ENCODE assay signal across 20 cellular contexts in the genomic region with DNA sequence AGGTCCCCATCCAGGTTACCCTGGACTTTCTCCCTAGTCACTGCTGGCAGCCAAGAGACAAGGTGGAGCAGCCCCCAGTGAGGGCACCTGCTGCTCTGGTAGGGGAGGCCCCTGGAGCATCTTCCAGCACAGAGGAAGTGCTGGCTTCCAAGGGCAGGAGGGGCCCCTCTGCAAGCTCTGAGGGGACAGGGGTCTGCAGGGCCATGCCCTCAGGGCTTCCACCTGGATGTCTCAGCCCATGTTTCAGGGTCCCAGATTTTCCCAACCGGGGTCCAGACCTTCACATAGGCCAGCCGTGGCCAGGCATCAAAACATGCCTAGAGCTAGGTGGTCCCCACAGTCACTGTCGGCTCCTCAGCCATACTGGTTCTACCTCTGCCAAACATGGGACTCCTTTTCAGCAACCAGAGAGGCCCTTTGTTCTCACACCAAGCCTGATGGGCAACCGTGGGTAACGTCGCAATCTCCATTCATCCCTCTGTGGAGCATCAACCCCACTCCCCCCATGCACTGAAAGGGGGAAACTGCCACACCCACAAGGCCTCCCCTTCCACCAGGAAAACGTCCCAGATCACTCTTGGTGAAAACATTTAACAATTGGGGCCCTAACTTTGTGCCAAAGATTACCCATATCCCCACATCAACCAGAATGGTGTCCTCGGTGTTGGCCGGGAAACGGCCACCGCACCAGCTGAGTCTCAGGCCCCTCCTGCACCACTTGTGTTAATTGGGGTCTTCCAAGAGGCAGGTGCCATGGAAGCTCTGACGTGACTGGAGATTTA. TPM values are rescaled to one million over a fixed set of nuclear protein-coding genes. Genes with fewer than 3 reads are reported as not detected.
DNase-seq lines count a peak whose midpoint lies in the region; ATAC-seq, FAIRE-seq and TF ChIP-seq lines count a peak whose summit lies in the region.
"Had no signal": no experiment of that assay in that cellular context is flagged by ENCODE, and none has a peak within 500 bp of the region (broad histone marks: within the 10 kb centered on the region; RNA-seq: fewer than 3 reads in every experiment).

No MANE protein-coding gene starts in this region.

- H3K4me1 ChIP-seq in left ventricle myocardium inferior (peaks cover 59% of the 10 kb centered on the region), ascending aorta (peaks cover 21 to 27% of the 10 kb centered on the region in 2 donors)
- H3K4me1 ChIP-seq: adrenal gland, BE2C, colonic mucosa, lower lobe of right lung had no signal

- DNase-seq in left ventricle myocardium inferior (no peak), left ventricle myocardium superior (no peak), ascending aorta (ENCODE audit: low spot score in 2 of 2) (peak in 1 of 2 donors; percentile 58), urothelium cell line (ENCODE audit: low spot score) (peak; percentile 1), NCI-H748 (lab: John Stamatoyannopoulos, UW; ENCODE audit: unreplicated experiment) (no peak), NCI-H510A (lab: John Stamatoyannopoulos, UW) (no peak), AG08396 (ENCODE audit: low spot score) (no peak)
- no peak for DNase-seq in naive thymus-derived CD8-positive, alpha-beta T cell
- DNase-seq: activated CD4-positive, alpha-beta T cell treated with anti-CD3 and anti-CD28 coated beads, Interleukin-2, amount 50 U/mL, for 48 hours; BE2C; colonic mucosa; hypothalamus; Karpas-422; lower lobe of right lung; NCI-H187 treated with DMSO at 0.1 percent for 48 hours; NCI-H748 treated with DMSO at 0.1 percent for 48 hours had no signal

- H3K9me3 Mint-ChIP-seq in naive thymus-derived CD8-positive, alpha-beta T cell = peaks cover 0 to 6% (median 0%) of the 10 kb centered on the region in 9 donors

- FAIRE-seq in urothelium cell line (lab: Jason Lieb, UNC) = no peak
- FAIRE-seq: H1 had no signal

- H3K27me3 Mint-ChIP-seq in naive thymus-derived CD8-positive, alpha-beta T cell = peaks cover 0 to 14% (median 7%) of the 10 kb centered on the region in 5 donors

- intact Hi-C loops in left ventricle myocardium inferior (cut with micrococcal nuclease) (no loop called here), left ventricle myocardium superior (cut with micrococcal nuclease) (no loop called here), ascending aorta (cut with DNase I) (no loop called here)

- H3K27me3 ChIP-seq in left ventricle myocardium inferior (ENCODE audit: low read depth) = peaks cover 15% of the 10 kb centered on the region
- no peaks in the 10 kb centered on the region for H3K27me3 ChIP-seq in ascending aorta
- H3K27me3 ChIP-seq: BE2C had no signal

- POLR2A ChIA-PET in naive thymus-derived CD8-positive, alpha-beta T cell (lab: Charles Lee) = no interaction called here

- H3K36me3 Mint-ChIP-seq in naive thymus-derived CD8-positive, alpha-beta T cell = no peaks in the 10 kb centered on the region

- H3K27ac Mint-ChIP-seq in naive thymus-derived CD8-positive, alpha-beta T cell = peak overlapping the region in 8 of 10 donors; percentile 19 to 86 (median 58)

- peak overlapping the region; percentile 38 for H3K27ac ChIP-seq in left ventricle myocardium inferior (replicated peaks)
- H3K27ac ChIP-seq in ascending aorta = peak overlapping the region; percentile 98 to 99
- H3K27ac ChIP-seq: adrenal gland, colonic mucosa, HL-60, lower lobe of right lung had no signal

- H3K4me1 Mint-ChIP-seq in naive thymus-derived CD8-positive, alpha-beta T cell = peaks cover 6 to 18% (median 14%) of the 10 kb centered on the region in 4 donors

- H3K9me3 ChIP-seq in left ventricle myocardium inferior (replicated peaks) = no peaks in the 10 kb centered on the region
- H3K9me3 ChIP-seq in ascending aorta = no peaks in the 10 kb centered on the region
- H3K9me3 ChIP-seq: BE2C, colonic mucosa, lower lobe of right lung had no signal

- H3K4me3 Mint-ChIP-seq in naive thymus-derived CD8-positive, alpha-beta T cell = peak overlapping the region; percentile 9 to 84 (median 64)

- H3K36me3 ChIP-seq in left ventricle myocardium inferior = no peaks in the 10 kb centered on the region
- H3K36me3 ChIP-seq in ascending aorta = peaks cover 0 to 4% of the 10 kb centered on the region in 2 donors
- H3K36me3 ChIP-seq: adrenal gland, BE2C, colonic mucosa, lower lobe of right lung had no signal

- no peak for TF ChIP-seq CTCF in left ventricle myocardium inferior (IDR thresholded peaks at IDR 0.05; ENCODE audit: borderline replicate concordance)
- TF ChIP-seq CTCF in ascending aorta (IDR thresholded peaks at IDR 0.05) = no peak

- no peak overlapping the region for H3K4me3 ChIP-seq in left ventricle myocardium inferior
- H3K4me3 ChIP-seq in ascending aorta = no peak overlapping the region
- H3K4me3 ChIP-seq: adrenal gland, colonic mucosa, lower lobe of right lung had no signal

- ATAC-seq in left ventricle myocardium superior = no peak
- no peak for ATAC-seq in naive thymus-derived CD8-positive, alpha-beta T cell

RNA-seq across cellular contexts. Expression of a gene that starts 1.9 kb away (rescaled TPM):
- total RNA-seq in left ventricle myocardium inferior (157 TPM), left ventricle myocardium superior (196 TPM), ascending aorta (1,704 TPM)
- total RNA-seq in naive thymus-derived CD8-positive, alpha-beta T cell = 10 to 100 TPM; 91.5 to 98.8 TPM
- polyA plus RNA-seq in naive thymus-derived CD8-positive, alpha-beta T cell = 10 to 100 TPM in 1 of 3 donors, 1 to 10 TPM in 2; 3.8 to 13.4 (median 8.8) TPM

RNA-seq across cellular contexts. Expression of a gene that starts 59.4 kb away (rescaled TPM):
- total RNA-seq in left ventricle myocardium inferior (2.2 TPM), left ventricle myocardium superior (1.5 TPM), ascending aorta (0.85 TPM)
- total RNA-seq in naive thymus-derived CD8-positive, alpha-beta T cell = 1 to 10 TPM; 2.1 to 2.2 TPM
- not detected for polyA plus RNA-seq in naive thymus-derived CD8-positive, alpha-beta T cell
- total RNA-seq: pulmonary artery endothelial cell had no signal
